Comparison of ENCODE assay signal across 8 cellular contexts in the genomic region with DNA sequence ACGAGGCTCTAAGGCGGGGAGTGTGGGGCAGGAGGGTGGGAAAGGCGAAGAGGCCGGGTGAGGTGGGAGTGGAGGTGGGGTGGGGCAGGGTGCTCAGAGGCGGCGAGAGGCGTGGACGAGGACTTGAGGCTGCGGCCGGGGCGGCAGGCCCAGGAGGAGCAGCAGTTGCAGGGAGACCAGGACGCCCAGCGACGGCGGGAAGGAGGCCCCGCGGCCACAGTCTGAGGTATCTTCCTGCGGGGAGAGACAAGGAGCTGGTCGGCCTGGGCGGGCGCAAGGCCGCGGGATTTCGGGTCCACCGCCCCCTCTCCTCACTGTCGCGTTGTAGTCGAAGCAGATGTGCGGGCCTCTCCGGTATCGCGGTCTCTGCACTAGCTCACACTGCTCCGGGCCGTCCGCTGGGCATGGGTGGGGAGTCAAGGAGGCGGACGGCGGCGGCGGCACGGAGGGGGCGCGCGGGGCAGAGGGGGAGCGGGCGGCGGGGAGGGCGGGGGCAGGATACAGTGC. TPM values are rescaled to one million over a fixed set of nuclear protein-coding genes. Genes with fewer than 3 reads are reported as not detected.
DNase-seq lines count a peak whose midpoint lies in the region; TF ChIP-seq lines count a peak whose summit lies in the region.

No MANE protein-coding gene starts in this region.

- H3K18ac ChIP-seq in trophoblast cell (ENCODE audit: low read length): no peak overlapping the region

- no peak overlapping the region for H3K14ac ChIP-seq in trophoblast cell (ENCODE audit: low read length)

- H4K91ac ChIP-seq in trophoblast cell (ENCODE audit: low read depth, low read length): peak overlapping the region; percentile 3

- no peak overlapping the region for H3K9ac ChIP-seq in MM.1S (ENCODE audit: low read length)
- no peak overlapping the region for H3K9ac ChIP-seq in trophoblast cell (ENCODE audit: low read length)

- H2AFZ ChIP-seq in MM.1S (ENCODE audit: low read length): peak overlapping the region; percentile 56; the same call in 1 of the 2 replicates
- H2AFZ ChIP-seq in trophoblast cell (ENCODE audit: insufficient read depth, low read length, poor library complexity): peak overlapping the region; percentile 62

- TF ChIP-seq CTCF in GM12864 (IDR thresholded peaks at IDR 0.05; ENCODE audit: low read depth, low read length, missing control alignments) (no peak), MM.1S (IDR thresholded peaks at IDR 0.05; ENCODE audit: low read length) (no peak), fibroblast of mammary gland (conservative IDR thresholded peaks at IDR 0.05; ENCODE audit: control insufficient read depth, insufficient read depth, low read depth, low read length) (no peak)

- no peaks in the 10 kb centered on the region for H3K9me3 ChIP-seq in MM.1S (replicated peaks; ENCODE audit: insufficient read depth, low read length)
- no peaks in the 10 kb centered on the region for H3K9me3 ChIP-seq in trophoblast cell (ENCODE audit: insufficient read depth, low read depth, low read length)

- WGBS in trophoblast cell (ENCODE audit: extremely low coverage, insufficient coverage, insufficient read length): no CpG with 5 or more reads among the region's 48 CpGs

- DNase-seq in GM12864 (ENCODE audit: low read depth): no peak
- DNase-seq in MM.1S: no peak
- no peak for DNase-seq in fibroblast of mammary gland (ENCODE audit: low read depth)
- DNase-seq in trophoblast cell: peak in 1 of 2 donors; percentile 29
- no peak for DNase-seq in amniotic stem cell (lab: John Stamatoyannopoulos, UW)
- no peak for DNase-seq in medulla oblongata (ENCODE audit: extremely low spot score)
- DNase-seq in globus pallidus (ENCODE audit: low spot score): no peak
- DNase-seq in NCI-H2171 (lab: John Stamatoyannopoulos, UW): no peak

- H3K27ac ChIP-seq in MM.1S (ENCODE audit: low read length): no peak overlapping the region
- no peak overlapping the region for H3K27ac ChIP-seq in trophoblast cell (ENCODE audit: low read depth, low read length)

- peaks cover 2% of the 10 kb centered on the region for H3K79me1 ChIP-seq in trophoblast cell (ENCODE audit: low read length)

- H4K20me1 ChIP-seq in MM.1S (ENCODE audit: insufficient read depth, low read length): no peaks in the 10 kb centered on the region

- H3F3A ChIP-seq in MM.1S (ENCODE audit: insufficient read depth, low read length): no peaks in the 10 kb centered on the region

- H4K12ac ChIP-seq in trophoblast cell (ENCODE audit: low read depth, low read length): peak overlapping the region; percentile 6

- H3K4me1 ChIP-seq in MM.1S (ENCODE audit: low read length) (peaks cover 5% of the 10 kb centered on the region), trophoblast cell (ENCODE audit: control insufficient read depth in 1 of 2, insufficient read depth in 2 of 2, low read length in 2 of 2) (peaks cover 10 to 13% of the 10 kb centered on the region in 2 experiments)

- peak overlapping the region; percentile 71 for H4K8ac ChIP-seq in trophoblast cell (ENCODE audit: low read depth, low read length)

- H3K9me2 ChIP-seq in MM.1S (replicated peaks; ENCODE audit: insufficient read depth, low read length): no peaks in the 10 kb centered on the region

- H3K79me2 ChIP-seq in MM.1S (ENCODE audit: low read length) (no peaks in the 10 kb centered on the region), trophoblast cell (ENCODE audit: control insufficient read depth, insufficient read depth, low read length, poor library complexity) (peaks cover 1% of the 10 kb centered on the region)

- H3K23ac ChIP-seq in trophoblast cell (ENCODE audit: low read length): no peak overlapping the region

- H3K36me3 ChIP-seq in MM.1S (replicated peaks; ENCODE audit: insufficient read depth, low read length): no peaks in the 10 kb centered on the region
- H3K36me3 ChIP-seq in trophoblast cell (ENCODE audit: control insufficient read depth in 1 of 2, insufficient read depth in 2 of 2, low read length in 2 of 2): no peaks in the 10 kb centered on the region

- H3K4me3 ChIP-seq in GM12864 (ENCODE audit: low read depth, low read length): peak overlapping the region; percentile 49
- H3K4me3 ChIP-seq in MM.1S (ENCODE audit: low read length): peak overlapping the region; percentile 50
- H3K4me3 ChIP-seq in fibroblast of mammary gland (ENCODE audit: control insufficient read depth, low read depth, low read length): peak overlapping the region; percentile 44
- peak overlapping the region; percentile 65 for H3K4me3 ChIP-seq in trophoblast cell (ENCODE audit: low read depth, low read length)

- H2BK12ac ChIP-seq in trophoblast cell (ENCODE audit: low read length): no peak overlapping the region

- no peak overlapping the region for H2BK5ac ChIP-seq in trophoblast cell (ENCODE audit: low read depth, low read length, poor library complexity)

- H2AK5ac ChIP-seq in trophoblast cell (ENCODE audit: low read length): no peak overlapping the region

- H3K4ac ChIP-seq in trophoblast cell (ENCODE audit: low read depth, low read length): no peak overlapping the region

- peak overlapping the region; percentile 63; the same call in 1 of the 2 replicates for H3K4me2 ChIP-seq in MM.1S (ENCODE audit: low read depth, low read length)
- H3K4me2 ChIP-seq in trophoblast cell (ENCODE audit: low read length): peak overlapping the region; percentile 88

- H3K27me3 ChIP-seq in MM.1S (replicated peaks; ENCODE audit: insufficient read depth, low read length) (peaks cover 25% of the 10 kb centered on the region), trophoblast cell (ENCODE audit: insufficient read depth, low read length) (no peaks in the 10 kb centered on the region)

- no peak overlapping the region for H2BK120ac ChIP-seq in trophoblast cell (ENCODE audit: insufficient read depth, low read length, poor library complexity)

RNA-seq across cellular contexts. Expression of gene TMEM115, which starts 5.3 kb away (rescaled TPM):
- 43.3 and 44.6 TPM in 2 replicates for polyA plus RNA-seq in trophoblast cell (2013)

RNA-seq across cellular contexts. Expression of gene CYB561D2, which starts 14.0 kb away (rescaled TPM):
- polyA plus RNA-seq in trophoblast cell (2013): 14.7 and 16.2 TPM in 2 replicates

RNA-seq across cellular contexts. Expression of gene NPRL2, which starts 14.1 kb away (rescaled TPM):
- 13.1 TPM in 2 replicates for polyA plus RNA-seq in trophoblast cell (2013)

RNA-seq across cellular contexts. Expression of gene ZMYND10, which starts 19.1 kb away (rescaled TPM):
- polyA plus RNA-seq in trophoblast cell (2013): 0.45 and 0.51 TPM in 2 replicates

RNA-seq across cellular contexts. Expression of gene RASSF1, which starts 24.0 kb away (rescaled TPM):
- polyA plus RNA-seq in trophoblast cell (2013): 15.1 and 16.0 TPM in 2 replicates
